9 cellular contexts compared by ENCODE assay signal in genomic region chr12:126688556-126688955, GRCh38.
"Had no signal": no experiment of that assay in that cellular context is flagged by ENCODE, and none has a peak within 500 bp of the region (broad histone marks: within the 10 kb centered on the region; RNA-seq: fewer than 3 reads in every experiment).

No MANE protein-coding gene starts in this region.

- H3K36me3 ChIP-seq: HAP-1 had no signal

- H3K4me3 Mint-ChIP-seq: GM23338, H9, HFFc6 had no signal

- H3K4me3 ChIP-seq: GM23248, GM23338, HAP-1 had no signal

- ATAC-seq: GM23338, HCT116 had no signal

- H3K9me3 ChIP-seq: HAP-1 had no signal

- H3K4me1 Mint-ChIP-seq: GM23338 had no signal

- H3K27ac ChIP-seq: GM23248 had no signal

- H3K4me1 ChIP-seq: HAP-1 had no signal

- H3K27ac Mint-ChIP-seq: GM23338, H9, HFFc6 had no signal

- DNase-seq: GM23248, GOT3, H7, H9, HCEC 1CT, HFFc6 had no signal
